ENCODE assay signal across 12 cellular contexts in genomic region chr15:64456634-64457108, GRCh38. TPM values are rescaled to one million over a fixed set of nuclear protein-coding genes. Genes with fewer than 3 reads are reported as not detected.
DNase-seq lines count a peak whose midpoint lies in the region; ATAC-seq and TF ChIP-seq lines count a peak whose summit lies in the region.
"Had no signal": no experiment of that assay in that cellular context is flagged by ENCODE, and none has a peak within 500 bp of the region (broad histone marks: within the 10 kb centered on the region; RNA-seq: fewer than 3 reads in every experiment).

No MANE protein-coding gene starts in this region.

- no peaks in the 10 kb centered on the region for H3K27me3 ChIP-seq in CD8-positive, alpha-beta T cell (ENCODE audit: insufficient read depth, low read length)
- H3K27me3 ChIP-seq in neuronal stem cell (ENCODE audit: control insufficient read depth in 3 of 3, insufficient read depth in 3 of 3, low read depth in 1 of 3, low read length in 3 of 3) (no peaks in the 10 kb centered on the region), mesendoderm (ENCODE audit: insufficient read depth, low read length, poor library complexity) (no peaks in the 10 kb centered on the region)

- H3K18ac ChIP-seq in neuronal stem cell (ENCODE audit: low read length) (no peak overlapping the region), mesendoderm (ENCODE audit: low read length) (no peak overlapping the region)

- H3K23ac ChIP-seq in neuronal stem cell (ENCODE audit: low read depth, low read length, poor library complexity) (no peak overlapping the region), mesendoderm (ENCODE audit: low read length) (no peak overlapping the region)

- TF ChIP-seq CTCF in CD8-positive, alpha-beta T cell (IDR thresholded peaks at IDR 0.05): no peak
- TF ChIP-seq CTCF in NB4 (IDR thresholded peaks at IDR 0.05; ENCODE audit: low read depth, low read length): no peak
- no peak for TF ChIP-seq CTCF in choroid plexus epithelial cell (conservative IDR thresholded peaks at IDR 0.05; ENCODE audit: low read depth, low read length)

- CTCF ChIA-PET in CD8-positive, alpha-beta T cell (lab: Charles Lee): interaction anchor here (1.1 to 1.9 kb wide), 3 partner anchors 9 to 29 kb away, joined by 3 to 5 read pairs (median 5); no protein-coding TSS in a partner anchor

- no peak overlapping the region for H3K4me3 ChIP-seq in CD8-positive, alpha-beta T cell (ENCODE audit: low read depth, low read length)
- no peak overlapping the region for H3K4me3 ChIP-seq in NB4 (ENCODE audit: low read depth, low read length)
- no peak overlapping the region for H3K4me3 ChIP-seq in choroid plexus epithelial cell (ENCODE audit: low read depth, low read length)
- no peak overlapping the region for H3K4me3 ChIP-seq in neuronal stem cell (ENCODE audit: low read length in 2 of 2)
- no peak overlapping the region for H3K4me3 ChIP-seq in mesendoderm (ENCODE audit: low read length)

- H3K4me1 ChIP-seq in CD8-positive, alpha-beta T cell (ENCODE audit: insufficient read depth, low read length): peaks cover 67% of the 10 kb centered on the region
- peaks cover 36 to 49% of the 10 kb centered on the region in 2 donors for H3K4me1 ChIP-seq in neuronal stem cell (ENCODE audit: control insufficient read depth in 2 of 2, insufficient read depth in 1 of 2, low read depth in 1 of 2, low read length in 2 of 2)
- peaks cover 7% of the 10 kb centered on the region for H3K4me1 ChIP-seq in mesendoderm (ENCODE audit: control insufficient read depth, low read depth, low read length)

- ATAC-seq in CD8-positive, alpha-beta T cell: no peak

- H3K9me3 Mint-ChIP-seq in CD8-positive, alpha-beta T cell: no peaks in the 10 kb centered on the region

- WGBS in neuronal stem cell (ENCODE audit: extremely low coverage in 2 of 2, insufficient read length in 2 of 2, insufficient replicate concordance in 1 of 2), 2 donors: no CpG with 5 or more reads among the region's 1 CpG
- WGBS in mesendoderm (ENCODE audit: extremely low coverage, insufficient coverage, low lambda C conversion rate): no CpG with 5 or more reads among the region's 1 CpG

- H4K8ac ChIP-seq in neuronal stem cell (ENCODE audit: low read depth, low read length): no peak overlapping the region
- no peak overlapping the region for H4K8ac ChIP-seq in mesendoderm (ENCODE audit: low read depth, low read length)

- H4K5ac ChIP-seq in mesendoderm (ENCODE audit: low read length): no peak overlapping the region

- no peaks in the 10 kb centered on the region for H3K9me3 ChIP-seq in CD8-positive, alpha-beta T cell (ENCODE audit: low read length)
- no peaks in the 10 kb centered on the region for H3K9me3 ChIP-seq in neuronal stem cell (replicated peaks in 1 of 2; ENCODE audit: control insufficient read depth in 2 of 2, insufficient read depth in 1 of 2, low read depth in 1 of 2, low read length in 2 of 2)
- H3K9me3 ChIP-seq: Caco-2 had no signal

- peak overlapping the region; percentile 91 for H3K27ac Mint-ChIP-seq in CD8-positive, alpha-beta T cell

- H3K9ac ChIP-seq in neuronal stem cell (ENCODE audit: low read depth, low read length, poor library complexity) (no peak overlapping the region), mesendoderm (ENCODE audit: low read length) (no peak overlapping the region)

- no peak overlapping the region for H4K91ac ChIP-seq in neuronal stem cell (ENCODE audit: low read depth, low read length, poor library complexity)

- H3K36me3 Mint-ChIP-seq in CD8-positive, alpha-beta T cell: peaks cover 13% of the 10 kb centered on the region

- H2BK15ac ChIP-seq in neuronal stem cell (ENCODE audit: low read length) (no peak overlapping the region), mesendoderm (replicated peaks; ENCODE audit: low read depth) (no peak overlapping the region)

- no peak overlapping the region for H3K14ac ChIP-seq in neuronal stem cell (ENCODE audit: low read length)

- H3K56ac ChIP-seq in mesendoderm (ENCODE audit: low read length): no peak overlapping the region

- peaks cover 72% of the 10 kb centered on the region for H3K4me1 Mint-ChIP-seq in CD8-positive, alpha-beta T cell (ENCODE audit: low read depth)

- no peak overlapping the region for H2AFZ ChIP-seq in neuronal stem cell (ENCODE audit: low read length)

- no peak for DNase-seq in CD8-positive, alpha-beta T cell
- DNase-seq in NB4 (ENCODE audit: low read depth) (peak; percentile 85), choroid plexus epithelial cell (ENCODE audit: low read depth) (peak; percentile 63), neuronal stem cell (ENCODE audit: low spot score) (no peak), mesendoderm (no peak), occipital lobe (lab: John Stamatoyannopoulos, UW) (no peak), SW480 (ENCODE audit: low spot score) (no peak), HT-29 (ENCODE audit: low spot score) (no peak)
- DNase-seq: kidney, NCI-H2107, SHP77 treated with DMSO at 0.1 percent for 48 hours had no signal

- no peaks in the 10 kb centered on the region for H3K79me1 ChIP-seq in neuronal stem cell (ENCODE audit: low read depth, low read length)
- H3K79me1 ChIP-seq in mesendoderm (ENCODE audit: low read length): no peaks in the 10 kb centered on the region

- H2BK120ac ChIP-seq in neuronal stem cell (ENCODE audit: low read depth, low read length) (no peak overlapping the region), mesendoderm (ENCODE audit: low read depth, low read length) (no peak overlapping the region)

- H2AK5ac ChIP-seq in neuronal stem cell (ENCODE audit: low read depth, low read length) (no peak overlapping the region), mesendoderm (ENCODE audit: low read length) (no peak overlapping the region)

- no peak overlapping the region for H2BK12ac ChIP-seq in neuronal stem cell (ENCODE audit: low read length)

- POLR2A ChIA-PET in CD8-positive, alpha-beta T cell (lab: Charles Lee): interaction anchor here (1.5 kb wide), 1 partner anchor 38 kb away, joined by 3 read pairs; no protein-coding TSS in a partner anchor

- peak overlapping the region; percentile 1 for H3K4me3 Mint-ChIP-seq in CD8-positive, alpha-beta T cell

- H3K79me2 ChIP-seq in mesendoderm (ENCODE audit: control insufficient read depth, insufficient read depth, low read length): peaks cover 4% of the 10 kb centered on the region

- H3K27ac ChIP-seq in CD8-positive, alpha-beta T cell (ENCODE audit: low read depth, low read length): no peak overlapping the region
- H3K27ac ChIP-seq in neuronal stem cell (replicated peaks; ENCODE audit: low read length) (peak overlapping the region; percentile 70), mesendoderm (ENCODE audit: low read depth, low read length) (no peak overlapping the region)

- H3K4me2 ChIP-seq in neuronal stem cell (ENCODE audit: insufficient read depth, low read length, poor library complexity, severe bottlenecking): peak overlapping the region; percentile 13
- H3K4me2 ChIP-seq in mesendoderm (ENCODE audit: low read length): no peak overlapping the region

- intact Hi-C loops in CD8-positive, alpha-beta T cell (cut with DNase I, micrococcal nuclease): no loop called here

- H3K27me3 Mint-ChIP-seq in CD8-positive, alpha-beta T cell (ENCODE audit: low read depth): no peaks in the 10 kb centered on the region

- no peak for TF ChIP-seq POLR2A in NB4 (IDR thresholded peaks at IDR 0.05; ENCODE audit: extremely low read depth, insufficient read length)

- no peak overlapping the region for H2BK5ac ChIP-seq in neuronal stem cell (ENCODE audit: low read length)
- no peak overlapping the region for H2BK5ac ChIP-seq in mesendoderm (ENCODE audit: low read length)

- H3K36me3 ChIP-seq in CD8-positive, alpha-beta T cell (ENCODE audit: insufficient read depth, low read length): no peaks in the 10 kb centered on the region
- H3K36me3 ChIP-seq in neuronal stem cell (replicated peaks in 1 of 2; ENCODE audit: control insufficient read depth in 2 of 2, insufficient read depth in 2 of 2, low read length in 2 of 2) (peaks cover 0 to 5% of the 10 kb centered on the region in 2 donors), mesendoderm (ENCODE audit: control insufficient read depth, insufficient read depth, low read length) (no peaks in the 10 kb centered on the region)

- H3K4ac ChIP-seq in neuronal stem cell (ENCODE audit: low read length) (no peak overlapping the region), mesendoderm (ENCODE audit: low read depth, low read length) (no peak overlapping the region)

RNA-seq across cellular contexts. Expression of gene ZNF609, which starts 3.7 kb away (rescaled TPM):
- total RNA-seq in CD8-positive, alpha-beta T cell: 10 to 100 TPM; 40.1 to 40.7 TPM
- 19.3 TPM for polyA plus RNA-seq in neuronal stem cell (2013, experiment 1 of 2)
- polyA plus RNA-seq in neuronal stem cell (2013, experiment 2 of 2): 20.0 TPM
- 22.4 TPM for polyA plus RNA-seq in mesendoderm (2013, experiment 1 of 2)
- 23.3 TPM for polyA plus RNA-seq in mesendoderm (2013, experiment 2 of 2)
- total RNA-seq in occipital lobe: 29.8 TPM
- 19.4 and 22.8 TPM in 2 replicates for total RNA-seq in HT-29 (2014; rRNA removed; shearing (Covaris generic))

Comparison
In these comparisons a context has a peak if more than half of its experiments do, and no peak if none do; other contexts are left out.
1. DNase-seq: peak in NB4 (single experiment) and choroid plexus epithelial cell (single experiment); none in CD8-positive, alpha-beta T cell (0 of 7), neuronal stem cell (single experiment), mesendoderm (single experiment), occipital lobe (single experiment), SW480 (single experiment) and HT-29 (single experiment).